ENCODE assay signal across 17 cellular contexts in genomic region chr13:40928980-40929379, GRCh38.
DNase-seq lines count a peak whose midpoint lies in the region; ATAC-seq and TF ChIP-seq lines count a peak whose summit lies in the region.
"Had no signal": no experiment of that assay in that cellular context is flagged by ENCODE, and none has a peak within 500 bp of the region (broad histone marks: within the 10 kb centered on the region; RNA-seq: fewer than 3 reads in every experiment).

No MANE protein-coding gene starts in this region.

- no peak overlapping the region for H3K4me3 Mint-ChIP-seq in activated CD8-positive, alpha-beta T cell treated with anti-CD3 and anti-CD28 coated beads for 36 hours
- no peak overlapping the region for H3K4me3 Mint-ChIP-seq in activated CD8-positive, alpha-beta T cell treated with anti-CD3 and anti-CD28 coated beads, Interleukin-2, amount 10 ng/mL, durations not matched to agents 7 days and 5 days
- H3K4me3 Mint-ChIP-seq in CD8-positive, alpha-beta T cell = no peak overlapping the region
- H3K4me3 Mint-ChIP-seq in naive thymus-derived CD8-positive, alpha-beta T cell = peak overlapping the region in 2 of 10 donors; percentile 15 to 24

- no peaks in the 10 kb centered on the region for H3K27me3 Mint-ChIP-seq in activated CD8-positive, alpha-beta T cell treated with anti-CD3 and anti-CD28 coated beads for 36 hours
- H3K27me3 Mint-ChIP-seq in activated CD8-positive, alpha-beta T cell treated with anti-CD3 and anti-CD28 coated beads, Interleukin-2, amount 10 ng/mL, durations not matched to agents 7 days and 5 days (ENCODE audit: low read depth) = no peaks in the 10 kb centered on the region
- no peaks in the 10 kb centered on the region for H3K27me3 Mint-ChIP-seq in CD8-positive, alpha-beta T cell (ENCODE audit: low read depth)
- no peaks in the 10 kb centered on the region for H3K27me3 Mint-ChIP-seq in naive thymus-derived CD8-positive, alpha-beta T cell

- H3K27me3 ChIP-seq in CD8-positive, alpha-beta T cell (ENCODE audit: insufficient read depth, low read length) = no peaks in the 10 kb centered on the region

- H3K36me3 Mint-ChIP-seq in activated CD8-positive, alpha-beta T cell treated with anti-CD3 and anti-CD28 coated beads for 36 hours (ENCODE audit: low read depth) = peaks cover 42% of the 10 kb centered on the region
- peaks cover 47% of the 10 kb centered on the region for H3K36me3 Mint-ChIP-seq in activated CD8-positive, alpha-beta T cell treated with anti-CD3 and anti-CD28 coated beads, Interleukin-2, amount 10 ng/mL, durations not matched to agents 7 days and 5 days (ENCODE audit: low read depth)
- H3K36me3 Mint-ChIP-seq in CD8-positive, alpha-beta T cell = peaks cover 45% of the 10 kb centered on the region
- H3K36me3 Mint-ChIP-seq in activated naive CD4-positive, alpha-beta T cell treated with anti-CD3 and anti-CD28 coated beads, Interleukin-2, amount 50 U/mL, for 72 hours = peaks cover 6 to 32% of the 10 kb centered on the region in 2 donors
- H3K36me3 Mint-ChIP-seq in naive thymus-derived CD8-positive, alpha-beta T cell = peaks cover 0 to 39% (median 18%) of the 10 kb centered on the region in 3 donors

- H3K9me3 Mint-ChIP-seq in activated CD8-positive, alpha-beta T cell treated with anti-CD3 and anti-CD28 coated beads for 36 hours = no peaks in the 10 kb centered on the region
- no peaks in the 10 kb centered on the region for H3K9me3 Mint-ChIP-seq in activated CD8-positive, alpha-beta T cell treated with anti-CD3 and anti-CD28 coated beads, Interleukin-2, amount 10 ng/mL, durations not matched to agents 7 days and 5 days (ENCODE audit: insufficient read depth)
- no peaks in the 10 kb centered on the region for H3K9me3 Mint-ChIP-seq in CD8-positive, alpha-beta T cell
- H3K9me3 Mint-ChIP-seq in activated naive CD4-positive, alpha-beta T cell treated with anti-CD3 and anti-CD28 coated beads, Interleukin-2, amount 50 U/mL, for 72 hours = no peaks in the 10 kb centered on the region
- peaks cover 0 to 2% (median 0%) of the 10 kb centered on the region in 9 donors for H3K9me3 Mint-ChIP-seq in naive thymus-derived CD8-positive, alpha-beta T cell

- no peak for TF ChIP-seq CTCF in activated CD8-positive, alpha-beta T cell treated with anti-CD3 and anti-CD28 coated beads for 36 hours (IDR thresholded peaks at IDR 0.05)
- TF ChIP-seq CTCF in CD8-positive, alpha-beta T cell (IDR thresholded peaks at IDR 0.05) = no peak

- peaks cover 33% of the 10 kb centered on the region for H3K4me1 Mint-ChIP-seq in activated CD8-positive, alpha-beta T cell treated with anti-CD3 and anti-CD28 coated beads for 36 hours (ENCODE audit: low read depth)
- peaks cover 9% of the 10 kb centered on the region for H3K4me1 Mint-ChIP-seq in activated CD8-positive, alpha-beta T cell treated with anti-CD3 and anti-CD28 coated beads, Interleukin-2, amount 10 ng/mL, durations not matched to agents 7 days and 5 days (ENCODE audit: low read depth)
- peaks cover 31% of the 10 kb centered on the region for H3K4me1 Mint-ChIP-seq in CD8-positive, alpha-beta T cell (ENCODE audit: low read depth)
- H3K4me1 Mint-ChIP-seq in naive thymus-derived CD8-positive, alpha-beta T cell = peaks cover 13 to 38% (median 26%) of the 10 kb centered on the region in 4 donors

- peaks cover 10% of the 10 kb centered on the region for H3K36me3 ChIP-seq in CD8-positive, alpha-beta T cell (ENCODE audit: insufficient read depth, low read length)

- CTCF ChIA-PET in activated CD8-positive, alpha-beta T cell treated with anti-CD3 and anti-CD28 coated beads for 36 hours (lab: Charles Lee) = interaction anchor here (0.9 to 1.8 kb wide), 5 partner anchors 10 to 80 kb away, joined by 3 to 5 read pairs (median 3); no protein-coding TSS in a partner anchor
- CTCF ChIA-PET in activated CD8-positive, alpha-beta T cell treated with anti-CD3 and anti-CD28 coated beads, Interleukin-2, amount 10 ng/mL, durations not matched to agents 7 days and 5 days (lab: Charles Lee) = interaction anchor here (0.9 to 1.1 kb wide), 2 partner anchors 13 to 20 kb away, joined by 3 read pairs; no protein-coding TSS in a partner anchor
- CTCF ChIA-PET in CD8-positive, alpha-beta T cell (lab: Charles Lee) = interaction anchor here (1.5 kb wide), 1 partner anchor 125 kb away, joined by 7 read pairs; no protein-coding TSS in a partner anchor

- POLR2A ChIA-PET in activated CD8-positive, alpha-beta T cell treated with anti-CD3 and anti-CD28 coated beads for 36 hours (lab: Charles Lee) = interaction anchor here (0.6 to 1.7 kb wide), 5 partner anchors 9 to 128 kb away, joined by 3 to 6 read pairs (median 3); no protein-coding TSS in a partner anchor
- POLR2A ChIA-PET in activated CD8-positive, alpha-beta T cell treated with anti-CD3 and anti-CD28 coated beads, Interleukin-2, amount 10 ng/mL, durations not matched to agents 7 days and 5 days (lab: Charles Lee) = interaction anchor here (1.4 kb wide), 1 partner anchor 9 kb away, joined by 5 read pairs; no protein-coding TSS in a partner anchor
- POLR2A ChIA-PET in CD8-positive, alpha-beta T cell (lab: Charles Lee) = interaction anchor here (1.2 kb wide), 1 partner anchor 140 kb away, joined by 3 read pairs; no protein-coding TSS in a partner anchor
- POLR2A ChIA-PET in naive thymus-derived CD8-positive, alpha-beta T cell (lab: Charles Lee) = interaction anchor here (0.8 to 1.2 kb wide), 2 partner anchors 8 to 140 kb away, joined by 4 read pairs; partner anchors contain the start of gene SLC25A15

- H3K27ac Mint-ChIP-seq in activated CD8-positive, alpha-beta T cell treated with anti-CD3 and anti-CD28 coated beads for 36 hours = peak overlapping the region; percentile 85
- no peak overlapping the region for H3K27ac Mint-ChIP-seq in activated CD8-positive, alpha-beta T cell treated with anti-CD3 and anti-CD28 coated beads, Interleukin-2, amount 10 ng/mL, durations not matched to agents 7 days and 5 days
- peak overlapping the region; percentile 79 for H3K27ac Mint-ChIP-seq in CD8-positive, alpha-beta T cell
- H3K27ac Mint-ChIP-seq in activated naive CD4-positive, alpha-beta T cell treated with anti-CD3 and anti-CD28 coated beads, Interleukin-2, amount 50 U/mL, for 72 hours = peak overlapping the region; percentile 68 to 79
- peak overlapping the region; percentile 31 to 87 (median 79) for H3K27ac Mint-ChIP-seq in naive thymus-derived CD8-positive, alpha-beta T cell

- no peak for DNase-seq in activated CD8-positive, alpha-beta T cell treated with anti-CD3 and anti-CD28 coated beads for 36 hours
- DNase-seq in activated CD8-positive, alpha-beta T cell treated with anti-CD3 and anti-CD28 coated beads, Interleukin-2, amount 10 ng/mL, durations not matched to agents 7 days and 5 days = no peak
- no peak for DNase-seq in CD8-positive, alpha-beta T cell
- no peak for DNase-seq in activated naive CD4-positive, alpha-beta T cell treated with anti-CD3 and anti-CD28 coated beads, Interleukin-2, amount 50 U/mL, for 72 hours (ENCODE audit: low spot score in 2 of 2)
- no peak for DNase-seq in naive thymus-derived CD8-positive, alpha-beta T cell
- DNase-seq in middle frontal gyrus (ENCODE audit: extremely low spot score, low spot score) = no peak
- no peak for DNase-seq in NCI-H1436 (lab: John Stamatoyannopoulos, UW)
- no peak for DNase-seq in NCI-H748 (lab: John Stamatoyannopoulos, UW; ENCODE audit: unreplicated experiment)
- DNase-seq: C1 segment of cervical spinal cord, GF-D8, KBM-7, NCI-H1092, NCI-H1694, NCI-H2107, NCI-H345, NCI-H69, PC-3 had no signal

- no peak for ATAC-seq in activated CD8-positive, alpha-beta T cell treated with anti-CD3 and anti-CD28 coated beads for 36 hours
- ATAC-seq in activated CD8-positive, alpha-beta T cell treated with anti-CD3 and anti-CD28 coated beads, Interleukin-2, amount 10 ng/mL, durations not matched to agents 7 days and 5 days = no peak
- peak; percentile 41 for ATAC-seq in CD8-positive, alpha-beta T cell
- no peak for ATAC-seq in activated naive CD4-positive, alpha-beta T cell treated with anti-CD3 and anti-CD28 coated beads, Interleukin-2, amount 50 U/mL, for 72 hours
- peak; percentile 23 to 54 for ATAC-seq in naive thymus-derived CD8-positive, alpha-beta T cell
- ATAC-seq: PC-3 had no signal

- H3K4me1 ChIP-seq in CD8-positive, alpha-beta T cell (ENCODE audit: insufficient read depth, low read length) = peaks cover 7% of the 10 kb centered on the region

- intact Hi-C loops in activated CD8-positive, alpha-beta T cell treated with anti-CD3 and anti-CD28 coated beads for 36 hours (cut with micrococcal nuclease) = no loop called here
- intact Hi-C loops in CD8-positive, alpha-beta T cell (cut with DNase I, micrococcal nuclease) = loop anchor here in 1 of 2 experiments (10.0 kb wide), 2 partner anchors 206 to 386 kb away; partner anchors contain the start of genes KBTBD6 and NAA16

- H3K27ac ChIP-seq in CD8-positive, alpha-beta T cell (ENCODE audit: low read depth, low read length) = no peak overlapping the region

- H3K4me3 ChIP-seq in CD8-positive, alpha-beta T cell (ENCODE audit: low read depth, low read length) = no peak overlapping the region

- H3K9me3 ChIP-seq in CD8-positive, alpha-beta T cell (ENCODE audit: low read length) = no peaks in the 10 kb centered on the region

Comparison
In these comparisons a context has a peak if more than half of its experiments do, and no peak if none do; other contexts are left out.
1. ATAC-seq: peak in CD8-positive, alpha-beta T cell (single experiment) and naive thymus-derived CD8-positive, alpha-beta T cell (2 of 2); none in activated CD8-positive, alpha-beta T cell treated with anti-CD3 and anti-CD28 coated beads for 36 hours (single experiment), activated CD8-positive, alpha-beta T cell treated with anti-CD3 and anti-CD28 coated beads, Interleukin-2, amount 10 ng/mL, durations not matched to agents 7 days and 5 days (single experiment) and activated naive CD4-positive, alpha-beta T cell treated with anti-CD3 and anti-CD28 coated beads, Interleukin-2, amount 50 U/mL, for 72 hours (0 of 2).